15 cellular contexts compared by ENCODE assay signal in genomic region chr3:11529281-11529680, GRCh38.
DNase-seq lines count a peak whose midpoint lies in the region; ATAC-seq, FAIRE-seq and TF ChIP-seq lines count a peak whose summit lies in the region.
"Had no signal": no experiment of that assay in that cellular context is flagged by ENCODE, and none has a peak within 500 bp of the region (broad histone marks: within the 10 kb centered on the region; RNA-seq: fewer than 3 reads in every experiment).

No MANE protein-coding gene starts in this region.

- H3K27me3 Mint-ChIP-seq in MCF 10A (ENCODE audit: insufficient read depth, unreplicated experiment) (no peaks in the 10 kb centered on the region), nephron progenitor cell (ENCODE audit: low read depth, poor library complexity) (peaks cover 3% of the 10 kb centered on the region)
- H3K27me3 Mint-ChIP-seq: IgD-negative memory B cell had no signal

- intact Hi-C loops in breast epithelium (cut with DNase I; ENCODE audit: low total_unique reads) (loop anchor here (5.0 kb wide), 1 partner anchor 1428 kb away; no protein-coding TSS in a partner anchor), MCF 10A (cut with micrococcal nuclease) (no loop called here), mammary epithelial cell (cut with micrococcal nuclease) (no loop called here), kidney (cut with DNase I) (no loop called here)

- CTCF ChIA-PET in MCF 10A (lab: Yijun Ruan, JAX) (interaction anchor here (1.2 kb wide), 1 partner anchor 16 kb away, joined by 3 read pairs; no protein-coding TSS in a partner anchor), mammary epithelial cell (lab: Charles Lee; ENCODE audit: low non-redundant PET) (no interaction called here)

- TF ChIP-seq POLR2A in breast epithelium (IDR thresholded peaks at IDR 0.05): no peak

- no peak for TF ChIP-seq CTCF in breast epithelium (IDR thresholded peaks at IDR 0.05)
- no peak for TF ChIP-seq CTCF in MCF 10A (IDR thresholded peaks at IDR 0.05; ENCODE audit: unreplicated experiment)
- TF ChIP-seq CTCF in mammary epithelial cell (conservative IDR thresholded peaks at IDR 0.05 in 1 of 2, IDR thresholded peaks at IDR 0.05 in 1 of 2; ENCODE audit: extremely low read depth in 1 of 2, insufficient read depth in 1 of 2, low read depth in 1 of 2, low read length in 2 of 2): no peak
- TF ChIP-seq CTCF in nephron progenitor cell (IDR thresholded peaks at IDR 0.05): no peak
- no peak for TF ChIP-seq CTCF in kidney (IDR thresholded peaks at IDR 0.05; ENCODE audit: borderline replicate concordance, extremely low read depth, insufficient read depth)

- H3K36me3 ChIP-seq in breast epithelium (no peaks in the 10 kb centered on the region), mammary epithelial cell (ENCODE audit: insufficient read depth, low read length) (no peaks in the 10 kb centered on the region), kidney (ENCODE audit: control insufficient read depth in 1 of 2, insufficient read depth in 2 of 2, low read length in 2 of 2) (no peaks in the 10 kb centered on the region)

- POLR2A ChIA-PET in MCF 10A (lab: Yijun Ruan, JAX): interaction anchor here (1.8 to 1.9 kb wide), 2 partner anchors 137 to 145 kb away, joined by 4 to 5 read pairs; no protein-coding TSS in a partner anchor

- no peak overlapping the region for H2AFZ ChIP-seq in mammary epithelial cell (ENCODE audit: low read depth, low read length)

- BruUV-seq in MCF 10A (replicated peaks; lab: Mats Ljungman, UMichigan) (no TSS peak), mammary epithelial cell (replicated peaks; lab: Mats Ljungman, UMichigan) (no TSS peak)

- H3K27ac Mint-ChIP-seq in MCF 10A (ENCODE audit: low read depth, unreplicated experiment): no peak overlapping the region
- H3K27ac Mint-ChIP-seq in nephron progenitor cell: peak overlapping the region; percentile 28
- H3K27ac Mint-ChIP-seq: IgD-negative memory B cell had no signal

- H3K4me3 ChIP-seq in breast epithelium: no peak overlapping the region
- H3K4me3 ChIP-seq in mammary epithelial cell (replicated peaks in 1 of 3; ENCODE audit: insufficient read depth in 1 of 3, low read depth in 2 of 3, low read length in 3 of 3): no peak overlapping the region
- H3K4me3 ChIP-seq in kidney (ENCODE audit: low read length in 2 of 2): no peak overlapping the region

- H3K36me3 Mint-ChIP-seq in MCF 10A (ENCODE audit: insufficient read depth, unreplicated experiment) (peaks cover 20% of the 10 kb centered on the region), nephron progenitor cell (ENCODE audit: low read depth) (peaks cover 23% of the 10 kb centered on the region)

- H3K4me1 ChIP-seq in breast epithelium (peaks cover 0 to 6% of the 10 kb centered on the region in 2 donors), mammary epithelial cell (ENCODE audit: insufficient read depth, low read length) (peaks cover 20% of the 10 kb centered on the region), kidney (ENCODE audit: control insufficient read depth in 1 of 2, insufficient read depth in 1 of 2, low read depth in 1 of 2, low read length in 2 of 2) (peaks cover 0 to 6% of the 10 kb centered on the region in 2 donors)

- H3K9ac ChIP-seq in mammary epithelial cell (ENCODE audit: insufficient read depth, low read length) (no peak overlapping the region), kidney (ENCODE audit: low read length in 2 of 2) (no peak overlapping the region)

- H3K27ac ChIP-seq in breast epithelium: peak overlapping the region; percentile 21 to 49
- H3K27ac ChIP-seq in mammary epithelial cell (ENCODE audit: insufficient read depth, low read depth, low read length): peak overlapping the region; percentile 69
- no peak overlapping the region for H3K27ac ChIP-seq in kidney (ENCODE audit: low read depth in 2 of 2, low read length in 2 of 2)
- H3K27ac ChIP-seq: 22Rv1 had no signal

- WGBS in mammary epithelial cell (ENCODE audit: low coverage, missing lambda C conversion rate): 95% methylated on average over 4 of the region's 4 CpGs

- no peaks in the 10 kb centered on the region for H3K79me2 ChIP-seq in mammary epithelial cell (ENCODE audit: insufficient read depth, low read length)

- H3K4me3 Mint-ChIP-seq in MCF 10A (ENCODE audit: unreplicated experiment) (no peak overlapping the region), nephron progenitor cell (no peak overlapping the region)
- H3K4me3 Mint-ChIP-seq: H9, IgD-negative memory B cell had no signal

- no peaks in the 10 kb centered on the region for H3K9me3 Mint-ChIP-seq in MCF 10A (ENCODE audit: unreplicated experiment)
- peaks cover 22% of the 10 kb centered on the region for H3K9me3 Mint-ChIP-seq in nephron progenitor cell
- H3K9me3 Mint-ChIP-seq: H9, IgD-negative memory B cell had no signal

- dilution Hi-C loops in mammary epithelial cell (cut with HindIII; ENCODE audit: low sequenced_read_pairs): no loop called here

- H3K9me3 ChIP-seq in breast epithelium (no peaks in the 10 kb centered on the region), mammary epithelial cell (replicated peaks; ENCODE audit: insufficient read depth, low read length) (no peaks in the 10 kb centered on the region), kidney (ENCODE audit: control insufficient read depth in 1 of 2, low read length in 2 of 2) (no peaks in the 10 kb centered on the region)

- H3K27me3 ChIP-seq in breast epithelium: no peaks in the 10 kb centered on the region
- no peaks in the 10 kb centered on the region for H3K27me3 ChIP-seq in mammary epithelial cell (ENCODE audit: insufficient read depth, low read length)

- H4K20me1 ChIP-seq in mammary epithelial cell (ENCODE audit: insufficient read depth, low read length): no peaks in the 10 kb centered on the region

- in situ Hi-C loops in mammary epithelial cell (cut with MboI; ENCODE audit: low sequenced_read_pairs in 2 of 2): no loop called here

- ATAC-seq in HG02973 (IDR thresholded peaks at IDR 0.05; ENCODE audit: unreplicated experiment): no peak

- H3K4me2 ChIP-seq in mammary epithelial cell (ENCODE audit: insufficient read depth, low read depth, low read length): peak overlapping the region; percentile 41

- H3K4me1 Mint-ChIP-seq in MCF 10A (ENCODE audit: insufficient read depth, unreplicated experiment) (peaks cover 25% of the 10 kb centered on the region), nephron progenitor cell (peaks cover 53% of the 10 kb centered on the region)
- H3K4me1 Mint-ChIP-seq: IgD-negative memory B cell had no signal

- DNase-seq in breast epithelium (ENCODE audit: low spot score in 2 of 2) (no peak), MCF 10A (ENCODE audit: unreplicated experiment) (no peak), mammary epithelial cell (no peak), nephron progenitor cell (no peak), kidney (no peak), NCI-H510A treated with DMSO at 0.1 percent for 48 hours (lab: John Stamatoyannopoulos, UW) (no peak), T-helper 9 cell (no peak)
- DNase-seq: H9, MV-4-11, NCI-H1436, NCI-H2029 treated with DMSO at 0.1 percent for 48 hours had no signal

- FAIRE-seq in kidney (lab: Jason Lieb, UNC): no peak
- FAIRE-seq: RCC 7860 had no signal

Comparison
In these comparisons a context has a peak if more than half of its experiments do, and no peak if none do; other contexts are left out.
1. H3K27ac ChIP-seq: peak in breast epithelium (2 of 2) and mammary epithelial cell (single experiment); none in kidney (0 of 2).